1 cellular context compared by ENCODE assay signal in the genomic region with DNA sequence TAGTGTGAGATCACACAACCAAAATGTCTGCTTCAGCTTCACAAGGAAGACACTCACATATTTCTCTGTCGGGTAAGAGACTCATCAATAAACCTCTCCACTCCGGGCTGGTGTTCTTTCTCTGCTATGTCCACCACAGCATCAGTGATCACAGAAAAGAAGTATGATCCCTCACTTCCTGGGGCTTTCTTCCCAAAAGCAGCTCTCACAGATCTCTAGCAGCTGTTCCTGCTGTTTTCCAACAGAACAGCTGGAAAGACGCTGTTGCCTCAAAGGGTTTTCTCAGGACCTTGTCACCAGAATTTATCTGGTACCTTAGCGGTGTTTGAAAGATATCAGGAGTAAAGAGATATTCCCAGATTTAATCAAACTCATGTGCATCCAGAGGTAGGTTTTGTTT.
TF ChIP-seq lines count a peak whose summit lies in the region.

No MANE protein-coding gene starts in this region.

TF ChIP-seq in GM23338, 12 proteins besides CTCF, POLR2A, EP300 and RAD21:
- TF ChIP-seq EZH2phosphoT487 (IDR thresholded peaks at IDR 0.05; ENCODE audit: unreplicated experiment) = no peak
- no peak for TF ChIP-seq POLR2AphosphoS5 (IDR thresholded peaks at IDR 0.05; ENCODE audit: low read depth)
- no peak for TF ChIP-seq STAT1 (IDR thresholded peaks at IDR 0.05; ENCODE audit: unreplicated experiment)
- TF ChIP-seq, protein P1, sequence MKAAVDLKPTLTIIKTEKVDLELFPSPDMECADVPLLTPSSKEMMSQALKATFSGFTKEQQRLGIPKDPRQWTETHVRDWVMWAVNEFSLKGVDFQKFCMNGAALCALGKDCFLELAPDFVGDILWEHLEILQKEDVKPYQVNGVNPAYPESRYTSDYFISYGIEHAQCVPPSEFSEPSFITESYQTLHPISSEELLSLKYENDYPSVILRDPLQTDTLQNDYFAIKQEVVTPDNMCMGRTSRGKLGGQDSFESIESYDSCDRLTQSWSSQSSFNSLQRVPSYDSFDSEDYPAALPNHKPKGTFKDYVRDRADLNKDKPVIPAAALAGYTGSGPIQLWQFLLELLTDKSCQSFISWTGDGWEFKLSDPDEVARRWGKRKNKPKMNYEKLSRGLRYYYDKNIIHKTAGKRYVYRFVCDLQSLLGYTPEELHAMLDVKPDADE (IDR thresholded peaks at IDR 0.05) = no peak
- no peak for TF ChIP-seq NANOG (IDR thresholded peaks at IDR 0.05; ENCODE audit: borderline replicate concordance)
- TF ChIP-seq JUNB (IDR thresholded peaks at IDR 0.05; ENCODE audit: unreplicated experiment) = no peak
